ENCODE assay signal across 8 cellular contexts in the genomic region with DNA sequence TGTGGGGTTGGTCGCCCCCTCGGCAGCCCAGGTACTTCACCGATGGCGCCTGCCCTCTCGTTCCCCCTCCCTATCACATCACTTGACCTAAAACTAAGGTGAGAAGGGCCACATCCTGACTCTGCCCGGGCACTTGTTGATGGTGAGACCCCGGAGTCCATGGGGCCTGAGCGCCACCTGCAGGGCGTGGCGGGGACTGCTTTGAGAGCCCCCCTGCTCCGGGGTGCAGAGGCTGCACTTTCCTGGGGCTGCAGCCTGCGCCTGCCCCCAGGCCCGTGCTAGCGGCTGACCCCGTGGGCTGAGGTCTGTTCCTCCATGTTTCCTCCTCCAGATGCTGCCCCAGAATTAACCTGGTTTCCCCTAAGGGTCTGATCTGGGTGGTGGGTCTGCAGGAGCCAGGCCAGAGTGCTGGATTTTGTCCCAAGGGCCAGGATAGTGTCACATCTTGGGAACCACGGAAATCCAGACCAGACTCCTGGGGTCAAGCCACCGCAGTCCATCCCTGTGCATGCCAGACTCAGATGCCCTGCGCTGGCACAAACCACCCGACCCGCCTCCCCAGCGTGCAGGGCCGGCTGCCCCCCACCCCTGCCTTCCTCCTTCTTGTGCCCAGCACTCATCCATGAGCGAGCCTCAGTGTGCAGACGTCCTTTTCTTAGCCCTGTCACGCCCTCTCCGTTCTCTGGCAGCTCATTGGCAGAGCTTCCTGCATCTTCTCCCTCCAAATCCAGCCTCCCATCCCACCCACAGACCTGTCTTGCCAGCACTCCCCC. TPM values are rescaled to one million over a fixed set of nuclear protein-coding genes. Genes with fewer than 3 reads are reported as not detected.
DNase-seq lines count a peak whose midpoint lies in the region; ATAC-seq and TF ChIP-seq lines count a peak whose summit lies in the region.

No MANE protein-coding gene starts in this region.

- no peak overlapping the region for H3K27ac ChIP-seq in right atrium auricular region

- H3K4me3 ChIP-seq in BE2C (ENCODE audit: low read depth, low read length) (no peak overlapping the region), right atrium auricular region (no peak overlapping the region)

- no peaks in the 10 kb centered on the region for H3K9me3 ChIP-seq in BE2C
- no peaks in the 10 kb centered on the region for H3K9me3 ChIP-seq in right atrium auricular region

- H3K4me1 ChIP-seq in BE2C (peaks cover 20% of the 10 kb centered on the region), right atrium auricular region (peaks cover 0 to 31% of the 10 kb centered on the region in 2 donors)

- peaks cover 39% of the 10 kb centered on the region for H3K4me1 Mint-ChIP-seq in activated naive CD4-positive, alpha-beta T cell treated with anti-CD3 and anti-CD28 coated beads, Interleukin-2, amount 10 ng/mL, durations not matched to agents 7 days and 5 days

- H3K27me3 Mint-ChIP-seq in activated naive CD4-positive, alpha-beta T cell treated with anti-CD3 and anti-CD28 coated beads, Interleukin-2, amount 10 ng/mL, durations not matched to agents 7 days and 5 days = no peaks in the 10 kb centered on the region

- no peaks in the 10 kb centered on the region for H3K27me3 ChIP-seq in BE2C
- no peaks in the 10 kb centered on the region for H3K27me3 ChIP-seq in right atrium auricular region

- peaks cover 16% of the 10 kb centered on the region for H3K36me3 Mint-ChIP-seq in activated naive CD4-positive, alpha-beta T cell treated with anti-CD3 and anti-CD28 coated beads, Interleukin-2, amount 10 ng/mL, durations not matched to agents 7 days and 5 days

- ATAC-seq in HG03175 (IDR thresholded peaks at IDR 0.05; ENCODE audit: unreplicated experiment) = no peak
- ATAC-seq in HG03280 (IDR thresholded peaks at IDR 0.05; ENCODE audit: unreplicated experiment) = no peak

- peak overlapping the region; percentile 50 for H3K4me3 Mint-ChIP-seq in activated naive CD4-positive, alpha-beta T cell treated with anti-CD3 and anti-CD28 coated beads, Interleukin-2, amount 10 ng/mL, durations not matched to agents 7 days and 5 days

- peak overlapping the region; percentile 62 for H3K27ac Mint-ChIP-seq in activated naive CD4-positive, alpha-beta T cell treated with anti-CD3 and anti-CD28 coated beads, Interleukin-2, amount 10 ng/mL, durations not matched to agents 7 days and 5 days

- DNase-seq in BE2C (peak; percentile 81), GM19238 (ENCODE audit: insufficient read length, low spot score) (peak; percentile 78), RKO (ENCODE audit: low spot score) (peak; percentile 24), right atrium auricular region (ENCODE audit: low spot score) (no peak)
- peak; percentile 77 for DNase-seq in activated naive CD4-positive, alpha-beta T cell treated with anti-CD3 and anti-CD28 coated beads, Interleukin-2, amount 10 ng/mL, durations not matched to agents 7 days and 5 days
- peak; percentile 64 for DNase-seq in stimulated activated CD4-positive, alpha-beta T cell treated with anti-CD3 and anti-CD28 coated beads, Interleukin-1b, Interleukin-23, amount 100 ng/mL, for 48 hours

- TF ChIP-seq CTCF in BE2C (IDR thresholded peaks at IDR 0.05; ENCODE audit: low read depth, low read length) (peak; percentile 83), right atrium auricular region (IDR thresholded peaks at IDR 0.05) (peak; percentile 64 to 85)

- H3K9me3 Mint-ChIP-seq in activated naive CD4-positive, alpha-beta T cell treated with anti-CD3 and anti-CD28 coated beads, Interleukin-2, amount 10 ng/mL, durations not matched to agents 7 days and 5 days = no peaks in the 10 kb centered on the region

- peaks cover 13% of the 10 kb centered on the region for H3K36me3 ChIP-seq in BE2C
- H3K36me3 ChIP-seq in right atrium auricular region = no peaks in the 10 kb centered on the region

- CTCF ChIA-PET in activated naive CD4-positive, alpha-beta T cell treated with anti-CD3 and anti-CD28 coated beads, Interleukin-2, amount 10 ng/mL, durations not matched to agents 7 days and 5 days (lab: Charles Lee) = interaction anchor here (1.3 kb wide), 1 partner anchor 99 kb away, joined by 8 read pairs; no protein-coding TSS in a partner anchor

RNA-seq across cellular contexts. Expression of a gene that starts 2.7 kb away (rescaled TPM):
- polyA plus RNA-seq in BE2C (2012; ENCODE audit: insufficient read depth, insufficient read length, low read depth) = 287 TPM
- total RNA-seq in right atrium auricular region = 10 to 100 TPM; 53.1 to 53.5 TPM

RNA-seq across cellular contexts. Expression of a gene that starts 3.0 kb away (rescaled TPM):
- 43.8 TPM for polyA plus RNA-seq in BE2C (2012; ENCODE audit: insufficient read depth, insufficient read length, low read depth)
- 10 to 100 TPM; 12.3 to 14.3 TPM for total RNA-seq in right atrium auricular region

RNA-seq across cellular contexts. Expression of a gene that starts 19.1 kb away (rescaled TPM):
- polyA plus RNA-seq in BE2C (2012; ENCODE audit: insufficient read depth, insufficient read length, low read depth) = 25.5 TPM
- 1 to 10 TPM; 5.5 to 6.2 TPM for total RNA-seq in right atrium auricular region

RNA-seq across cellular contexts. Expression of a gene that starts 53.3 kb away (rescaled TPM):
- 41.2 TPM for polyA plus RNA-seq in BE2C (2012; ENCODE audit: insufficient read depth, insufficient read length, low read depth)
- 10 to 100 TPM; 46.2 to 63.4 TPM for total RNA-seq in right atrium auricular region
